In the genomic region with DNA sequence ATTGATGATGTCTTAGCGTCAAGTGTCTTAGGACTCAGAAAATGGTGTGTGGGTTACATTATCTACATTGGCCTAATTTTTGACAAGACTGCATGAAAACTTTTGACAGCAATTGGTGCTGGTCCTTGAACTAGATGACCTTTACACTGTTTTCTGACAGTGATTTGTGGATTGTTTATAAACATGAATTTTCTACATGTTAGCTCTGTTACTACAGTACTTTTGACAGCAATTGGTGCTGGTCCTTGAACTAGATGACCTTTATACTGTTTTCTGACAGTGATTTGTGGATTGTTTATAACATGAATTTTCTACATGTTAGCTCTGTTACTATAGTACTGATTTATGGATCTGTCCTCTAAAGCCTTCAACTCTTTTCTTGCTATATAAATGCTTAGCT, we compare ENCODE assay signal across 2 cellular contexts.
TF ChIP-seq lines count a peak whose summit lies in the region.

No MANE protein-coding gene starts in this region.

TF ChIP-seq in K562, 482 proteins besides CTCF, POLR2A, EP300 and RAD21 (continued from another document):
- TF ChIP-seq, protein P1, sequence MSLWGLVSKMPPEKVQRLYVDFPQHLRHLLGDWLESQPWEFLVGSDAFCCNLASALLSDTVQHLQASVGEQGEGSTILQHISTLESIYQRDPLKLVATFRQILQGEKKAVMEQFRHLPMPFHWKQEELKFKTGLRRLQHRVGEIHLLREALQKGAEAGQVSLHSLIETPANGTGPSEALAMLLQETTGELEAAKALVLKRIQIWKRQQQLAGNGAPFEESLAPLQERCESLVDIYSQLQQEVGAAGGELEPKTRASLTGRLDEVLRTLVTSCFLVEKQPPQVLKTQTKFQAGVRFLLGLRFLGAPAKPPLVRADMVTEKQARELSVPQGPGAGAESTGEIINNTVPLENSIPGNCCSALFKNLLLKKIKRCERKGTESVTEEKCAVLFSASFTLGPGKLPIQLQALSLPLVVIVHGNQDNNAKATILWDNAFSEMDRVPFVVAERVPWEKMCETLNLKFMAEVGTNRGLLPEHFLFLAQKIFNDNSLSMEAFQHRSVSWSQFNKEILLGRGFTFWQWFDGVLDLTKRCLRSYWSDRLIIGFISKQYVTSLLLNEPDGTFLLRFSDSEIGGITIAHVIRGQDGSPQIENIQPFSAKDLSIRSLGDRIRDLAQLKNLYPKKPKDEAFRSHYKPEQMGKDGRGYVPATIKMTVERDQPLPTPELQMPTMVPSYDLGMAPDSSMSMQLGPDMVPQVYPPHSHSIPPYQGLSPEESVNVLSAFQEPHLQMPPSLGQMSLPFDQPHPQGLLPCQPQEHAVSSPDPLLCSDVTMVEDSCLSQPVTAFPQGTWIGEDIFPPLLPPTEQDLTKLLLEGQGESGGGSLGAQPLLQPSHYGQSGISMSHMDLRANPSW (CRISPR knock-in tag; IDR thresholded peaks at IDR 0.05), result no peak
- TF ChIP-seq KDM1A (IDR thresholded peaks at IDR 0.05) (0 out of 4 replicates have a peak, but pooled peaks of 1 of the 2 experiments have one; percentile 36), ZNF134 (CRISPR knock-in tag; conservative IDR thresholded peaks at IDR 0.05) (no peak), ZNF583 (CRISPR knock-in tag; IDR thresholded peaks at IDR 0.05) (no peak), BCOR (IDR thresholded peaks at IDR 0.05) (no peak), DNMT1 (IDR thresholded peaks at IDR 0.05) (no peak), PHF8 (IDR thresholded peaks at IDR 0.05; ENCODE audit: borderline replicate concordance, low read length) (no peak), NR2C2 (CRISPR knock-in tag; IDR thresholded peaks at IDR 0.05) (no peak), NR2C2 (tag; IDR thresholded peaks at IDR 0.05) (peak; percentile 28; the same call in 1 of the 2 replicates), CBFB (CRISPR knock-in tag; IDR thresholded peaks at IDR 0.05) (no peak), CEBPG (CRISPR knock-in tag; IDR thresholded peaks at IDR 0.05) (no peak), CEBPG (tag; conservative IDR thresholded peaks at IDR 0.05 in 1 of 2, IDR thresholded peaks at IDR 0.05 in 1 of 2) (no peak), ILF3 (IDR thresholded peaks at IDR 0.05; ENCODE audit: borderline replicate concordance) (no peak), ESRRA (IDR thresholded peaks at IDR 0.05; ENCODE audit: borderline replicate concordance, low read depth) (no peak), ZNF707 (CRISPR knock-in tag; conservative IDR thresholded peaks at IDR 0.05) (no peak), ZNF445 (CRISPR knock-in tag; IDR thresholded peaks at IDR 0.05; ENCODE audit: low read depth) (no peak), ZNF23 (CRISPR knock-in tag; IDR thresholded peaks at IDR 0.05) (no peak), FOXJ3 (CRISPR knock-in tag; IDR thresholded peaks at IDR 0.05) (no peak), NUFIP1 (IDR thresholded peaks at IDR 0.05; ENCODE audit: partially characterized antibody) (no peak)
- TF ChIP-seq, protein P2, sequence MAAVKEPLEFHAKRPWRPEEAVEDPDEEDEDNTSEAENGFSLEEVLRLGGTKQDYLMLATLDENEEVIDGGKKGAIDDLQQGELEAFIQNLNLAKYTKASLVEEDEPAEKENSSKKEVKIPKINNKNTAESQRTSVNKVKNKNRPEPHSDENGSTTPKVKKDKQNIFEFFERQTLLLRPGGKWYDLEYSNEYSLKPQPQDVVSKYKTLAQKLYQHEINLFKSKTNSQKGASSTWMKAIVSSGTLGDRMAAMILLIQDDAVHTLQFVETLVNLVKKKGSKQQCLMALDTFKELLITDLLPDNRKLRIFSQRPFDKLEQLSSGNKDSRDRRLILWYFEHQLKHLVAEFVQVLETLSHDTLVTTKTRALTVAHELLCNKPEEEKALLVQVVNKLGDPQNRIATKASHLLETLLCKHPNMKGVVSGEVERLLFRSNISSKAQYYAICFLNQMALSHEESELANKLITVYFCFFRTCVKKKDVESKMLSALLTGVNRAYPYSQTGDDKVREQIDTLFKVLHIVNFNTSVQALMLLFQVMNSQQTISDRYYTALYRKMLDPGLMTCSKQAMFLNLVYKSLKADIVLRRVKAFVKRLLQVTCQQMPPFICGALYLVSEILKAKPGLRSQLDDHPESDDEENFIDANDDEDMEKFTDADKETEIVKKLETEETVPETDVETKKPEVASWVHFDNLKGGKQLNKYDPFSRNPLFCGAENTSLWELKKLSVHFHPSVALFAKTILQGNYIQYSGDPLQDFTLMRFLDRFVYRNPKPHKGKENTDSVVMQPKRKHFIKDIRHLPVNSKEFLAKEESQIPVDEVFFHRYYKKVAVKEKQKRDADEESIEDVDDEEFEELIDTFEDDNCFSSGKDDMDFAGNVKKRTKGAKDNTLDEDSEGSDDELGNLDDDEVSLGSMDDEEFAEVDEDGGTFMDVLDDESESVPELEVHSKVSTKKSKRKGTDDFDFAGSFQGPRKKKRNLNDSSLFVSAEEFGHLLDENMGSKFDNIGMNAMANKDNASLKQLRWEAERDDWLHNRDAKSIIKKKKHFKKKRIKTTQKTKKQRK (IDR thresholded peaks at IDR 0.05; ENCODE audit: borderline replicate concordance, low read depth, low read length), result no peak
- TF ChIP-seq, protein P3, sequence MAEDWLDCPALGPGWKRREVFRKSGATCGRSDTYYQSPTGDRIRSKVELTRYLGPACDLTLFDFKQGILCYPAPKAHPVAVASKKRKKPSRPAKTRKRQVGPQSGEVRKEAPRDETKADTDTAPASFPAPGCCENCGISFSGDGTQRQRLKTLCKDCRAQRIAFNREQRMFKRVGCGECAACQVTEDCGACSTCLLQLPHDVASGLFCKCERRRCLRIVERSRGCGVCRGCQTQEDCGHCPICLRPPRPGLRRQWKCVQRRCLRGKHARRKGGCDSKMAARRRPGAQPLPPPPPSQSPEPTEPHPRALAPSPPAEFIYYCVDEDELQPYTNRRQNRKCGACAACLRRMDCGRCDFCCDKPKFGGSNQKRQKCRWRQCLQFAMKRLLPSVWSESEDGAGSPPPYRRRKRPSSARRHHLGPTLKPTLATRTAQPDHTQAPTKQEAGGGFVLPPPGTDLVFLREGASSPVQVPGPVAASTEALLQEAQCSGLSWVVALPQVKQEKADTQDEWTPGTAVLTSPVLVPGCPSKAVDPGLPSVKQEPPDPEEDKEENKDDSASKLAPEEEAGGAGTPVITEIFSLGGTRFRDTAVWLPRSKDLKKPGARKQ (CRISPR knock-in tag; IDR thresholded peaks at IDR 0.05), result no peak
- TF ChIP-seq, protein P4, sequence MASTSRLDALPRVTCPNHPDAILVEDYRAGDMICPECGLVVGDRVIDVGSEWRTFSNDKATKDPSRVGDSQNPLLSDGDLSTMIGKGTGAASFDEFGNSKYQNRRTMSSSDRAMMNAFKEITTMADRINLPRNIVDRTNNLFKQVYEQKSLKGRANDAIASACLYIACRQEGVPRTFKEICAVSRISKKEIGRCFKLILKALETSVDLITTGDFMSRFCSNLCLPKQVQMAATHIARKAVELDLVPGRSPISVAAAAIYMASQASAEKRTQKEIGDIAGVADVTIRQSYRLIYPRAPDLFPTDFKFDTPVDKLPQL (IDR thresholded peaks at IDR 0.05; ENCODE audit: extremely low read depth, insufficient read length), result no peak

TF ChIP-seq in HepG2, 621 proteins besides CTCF, POLR2A, EP300 and RAD21 (continued from another document and continues in another):
- TF ChIP-seq, protein P5, sequence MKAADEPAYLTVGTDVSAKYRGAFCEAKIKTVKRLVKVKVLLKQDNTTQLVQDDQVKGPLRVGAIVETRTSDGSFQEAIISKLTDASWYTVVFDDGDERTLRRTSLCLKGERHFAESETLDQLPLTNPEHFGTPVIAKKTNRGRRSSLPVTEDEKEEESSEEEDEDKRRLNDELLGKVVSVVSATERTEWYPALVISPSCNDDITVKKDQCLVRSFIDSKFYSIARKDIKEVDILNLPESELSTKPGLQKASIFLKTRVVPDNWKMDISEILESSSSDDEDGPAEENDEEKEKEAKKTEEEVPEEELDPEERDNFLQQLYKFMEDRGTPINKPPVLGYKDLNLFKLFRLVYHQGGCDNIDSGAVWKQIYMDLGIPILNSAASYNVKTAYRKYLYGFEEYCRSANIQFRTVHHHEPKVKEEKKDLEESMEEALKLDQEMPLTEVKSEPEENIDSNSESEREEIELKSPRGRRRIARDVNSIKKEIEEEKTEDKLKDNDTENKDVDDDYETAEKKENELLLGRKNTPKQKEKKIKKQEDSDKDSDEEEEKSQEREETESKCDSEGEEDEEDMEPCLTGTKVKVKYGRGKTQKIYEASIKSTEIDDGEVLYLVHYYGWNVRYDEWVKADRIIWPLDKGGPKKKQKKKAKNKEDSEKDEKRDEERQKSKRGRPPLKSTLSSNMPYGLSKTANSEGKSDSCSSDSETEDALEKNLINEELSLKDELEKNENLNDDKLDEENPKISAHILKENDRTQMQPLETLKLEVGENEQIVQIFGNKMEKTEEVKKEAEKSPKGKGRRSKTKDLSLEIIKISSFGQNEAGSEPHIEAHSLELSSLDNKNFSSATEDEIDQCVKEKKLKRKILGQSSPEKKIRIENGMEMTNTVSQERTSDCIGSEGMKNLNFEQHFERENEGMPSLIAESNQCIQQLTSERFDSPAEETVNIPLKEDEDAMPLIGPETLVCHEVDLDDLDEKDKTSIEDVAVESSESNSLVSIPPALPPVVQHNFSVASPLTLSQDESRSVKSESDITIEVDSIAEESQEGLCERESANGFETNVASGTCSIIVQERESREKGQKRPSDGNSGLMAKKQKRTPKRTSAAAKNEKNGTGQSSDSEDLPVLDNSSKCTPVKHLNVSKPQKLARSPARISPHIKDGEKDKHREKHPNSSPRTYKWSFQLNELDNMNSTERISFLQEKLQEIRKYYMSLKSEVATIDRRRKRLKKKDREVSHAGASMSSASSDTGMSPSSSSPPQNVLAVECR (CRISPR knock-in tag; IDR thresholded peaks at IDR 0.05; ENCODE audit: borderline replicate concordance), result no peak
- TF ChIP-seq, protein P6, sequence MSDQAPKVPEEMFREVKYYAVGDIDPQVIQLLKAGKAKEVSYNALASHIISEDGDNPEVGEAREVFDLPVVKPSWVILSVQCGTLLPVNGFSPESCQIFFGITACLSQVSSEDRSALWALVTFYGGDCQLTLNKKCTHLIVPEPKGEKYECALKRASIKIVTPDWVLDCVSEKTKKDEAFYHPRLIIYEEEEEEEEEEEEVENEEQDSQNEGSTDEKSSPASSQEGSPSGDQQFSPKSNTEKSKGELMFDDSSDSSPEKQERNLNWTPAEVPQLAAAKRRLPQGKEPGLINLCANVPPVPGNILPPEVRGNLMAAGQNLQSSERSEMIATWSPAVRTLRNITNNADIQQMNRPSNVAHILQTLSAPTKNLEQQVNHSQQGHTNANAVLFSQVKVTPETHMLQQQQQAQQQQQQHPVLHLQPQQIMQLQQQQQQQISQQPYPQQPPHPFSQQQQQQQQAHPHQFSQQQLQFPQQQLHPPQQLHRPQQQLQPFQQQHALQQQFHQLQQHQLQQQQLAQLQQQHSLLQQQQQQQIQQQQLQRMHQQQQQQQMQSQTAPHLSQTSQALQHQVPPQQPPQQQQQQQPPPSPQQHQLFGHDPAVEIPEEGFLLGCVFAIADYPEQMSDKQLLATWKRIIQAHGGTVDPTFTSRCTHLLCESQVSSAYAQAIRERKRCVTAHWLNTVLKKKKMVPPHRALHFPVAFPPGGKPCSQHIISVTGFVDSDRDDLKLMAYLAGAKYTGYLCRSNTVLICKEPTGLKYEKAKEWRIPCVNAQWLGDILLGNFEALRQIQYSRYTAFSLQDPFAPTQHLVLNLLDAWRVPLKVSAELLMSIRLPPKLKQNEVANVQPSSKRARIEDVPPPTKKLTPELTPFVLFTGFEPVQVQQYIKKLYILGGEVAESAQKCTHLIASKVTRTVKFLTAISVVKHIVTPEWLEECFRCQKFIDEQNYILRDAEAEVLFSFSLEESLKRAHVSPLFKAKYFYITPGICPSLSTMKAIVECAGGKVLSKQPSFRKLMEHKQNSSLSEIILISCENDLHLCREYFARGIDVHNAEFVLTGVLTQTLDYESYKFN (CRISPR knock-in tag; conservative IDR thresholded peaks at IDR 0.05), result peak; percentile 43; the same call in 1 of the 2 replicates
- TF ChIP-seq, protein P7, sequence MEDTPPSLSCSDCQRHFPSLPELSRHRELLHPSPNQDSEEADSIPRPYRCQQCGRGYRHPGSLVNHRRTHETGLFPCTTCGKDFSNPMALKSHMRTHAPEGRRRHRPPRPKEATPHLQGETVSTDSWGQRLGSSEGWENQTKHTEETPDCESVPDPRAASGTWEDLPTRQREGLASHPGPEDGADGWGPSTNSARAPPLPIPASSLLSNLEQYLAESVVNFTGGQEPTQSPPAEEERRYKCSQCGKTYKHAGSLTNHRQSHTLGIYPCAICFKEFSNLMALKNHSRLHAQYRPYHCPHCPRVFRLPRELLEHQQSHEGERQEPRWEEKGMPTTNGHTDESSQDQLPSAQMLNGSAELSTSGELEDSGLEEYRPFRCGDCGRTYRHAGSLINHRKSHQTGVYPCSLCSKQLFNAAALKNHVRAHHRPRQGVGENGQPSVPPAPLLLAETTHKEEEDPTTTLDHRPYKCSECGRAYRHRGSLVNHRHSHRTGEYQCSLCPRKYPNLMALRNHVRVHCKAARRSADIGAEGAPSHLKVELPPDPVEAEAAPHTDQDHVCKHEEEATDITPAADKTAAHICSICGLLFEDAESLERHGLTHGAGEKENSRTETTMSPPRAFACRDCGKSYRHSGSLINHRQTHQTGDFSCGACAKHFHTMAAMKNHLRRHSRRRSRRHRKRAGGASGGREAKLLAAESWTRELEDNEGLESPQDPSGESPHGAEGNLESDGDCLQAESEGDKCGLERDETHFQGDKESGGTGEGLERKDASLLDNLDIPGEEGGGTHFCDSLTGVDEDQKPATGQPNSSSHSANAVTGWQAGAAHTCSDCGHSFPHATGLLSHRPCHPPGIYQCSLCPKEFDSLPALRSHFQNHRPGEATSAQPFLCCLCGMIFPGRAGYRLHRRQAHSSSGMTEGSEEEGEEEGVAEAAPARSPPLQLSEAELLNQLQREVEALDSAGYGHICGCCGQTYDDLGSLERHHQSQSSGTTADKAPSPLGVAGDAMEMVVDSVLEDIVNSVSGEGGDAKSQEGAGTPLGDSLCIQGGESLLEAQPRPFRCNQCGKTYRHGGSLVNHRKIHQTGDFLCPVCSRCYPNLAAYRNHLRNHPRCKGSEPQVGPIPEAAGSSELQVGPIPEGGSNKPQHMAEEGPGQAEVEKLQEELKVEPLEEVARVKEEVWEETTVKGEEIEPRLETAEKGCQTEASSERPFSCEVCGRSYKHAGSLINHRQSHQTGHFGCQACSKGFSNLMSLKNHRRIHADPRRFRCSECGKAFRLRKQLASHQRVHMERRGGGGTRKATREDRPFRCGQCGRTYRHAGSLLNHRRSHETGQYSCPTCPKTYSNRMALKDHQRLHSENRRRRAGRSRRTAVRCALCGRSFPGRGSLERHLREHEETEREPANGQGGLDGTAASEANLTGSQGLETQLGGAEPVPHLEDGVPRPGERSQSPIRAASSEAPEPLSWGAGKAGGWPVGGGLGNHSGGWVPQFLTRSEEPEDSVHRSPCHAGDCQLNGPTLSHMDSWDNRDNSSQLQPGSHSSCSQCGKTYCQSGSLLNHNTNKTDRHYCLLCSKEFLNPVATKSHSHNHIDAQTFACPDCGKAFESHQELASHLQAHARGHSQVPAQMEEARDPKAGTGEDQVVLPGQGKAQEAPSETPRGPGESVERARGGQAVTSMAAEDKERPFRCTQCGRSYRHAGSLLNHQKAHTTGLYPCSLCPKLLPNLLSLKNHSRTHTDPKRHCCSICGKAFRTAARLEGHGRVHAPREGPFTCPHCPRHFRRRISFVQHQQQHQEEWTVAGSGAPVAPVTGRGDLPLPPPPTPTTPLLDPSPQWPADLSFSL (CRISPR knock-in tag; IDR thresholded peaks at IDR 0.05), result no peak
